1 cellular context compared by ENCODE assay signal in the genomic region with DNA sequence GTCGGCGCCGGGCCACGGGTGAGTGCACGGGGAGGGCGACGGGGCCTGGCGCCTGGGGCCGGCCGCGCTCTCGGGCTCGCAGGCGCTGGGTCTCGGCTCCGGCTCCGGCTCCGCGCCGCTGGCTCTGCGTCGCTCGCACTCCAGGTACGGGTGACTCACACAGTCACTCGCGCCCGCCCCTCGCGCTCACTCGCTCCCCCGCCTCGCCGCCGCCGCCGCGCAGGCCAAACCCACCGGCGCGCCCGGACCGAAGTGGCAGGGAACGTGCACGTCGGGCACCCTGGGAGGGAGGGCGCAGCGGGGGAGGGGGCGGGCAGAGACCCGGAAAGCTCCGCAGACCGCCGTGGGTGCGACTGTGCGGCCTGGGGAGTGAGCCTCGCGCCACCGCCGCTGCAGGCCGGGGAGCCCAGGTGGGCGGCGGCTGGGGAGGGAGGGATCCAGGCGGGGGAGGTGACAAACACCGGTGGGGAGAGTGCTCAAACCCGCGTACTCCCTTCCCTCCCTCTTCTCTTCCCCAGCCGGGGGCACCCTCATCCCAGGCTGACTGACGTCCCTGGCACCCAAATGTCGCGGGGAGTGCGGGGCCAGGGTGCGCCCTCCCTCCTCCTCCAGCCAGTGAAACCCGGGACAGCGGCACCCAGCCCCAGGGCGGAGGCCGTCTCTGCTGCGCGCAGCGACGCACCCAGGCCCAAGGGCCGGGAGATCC.
TF ChIP-seq lines count a peak whose summit lies in the region.

No MANE protein-coding gene starts in this region.

TF ChIP-seq in HEK293, 187 proteins besides CTCF, POLR2A, EP300 and RAD21 (continued from another document and continues in another):
- TF ChIP-seq, protein P1, sequence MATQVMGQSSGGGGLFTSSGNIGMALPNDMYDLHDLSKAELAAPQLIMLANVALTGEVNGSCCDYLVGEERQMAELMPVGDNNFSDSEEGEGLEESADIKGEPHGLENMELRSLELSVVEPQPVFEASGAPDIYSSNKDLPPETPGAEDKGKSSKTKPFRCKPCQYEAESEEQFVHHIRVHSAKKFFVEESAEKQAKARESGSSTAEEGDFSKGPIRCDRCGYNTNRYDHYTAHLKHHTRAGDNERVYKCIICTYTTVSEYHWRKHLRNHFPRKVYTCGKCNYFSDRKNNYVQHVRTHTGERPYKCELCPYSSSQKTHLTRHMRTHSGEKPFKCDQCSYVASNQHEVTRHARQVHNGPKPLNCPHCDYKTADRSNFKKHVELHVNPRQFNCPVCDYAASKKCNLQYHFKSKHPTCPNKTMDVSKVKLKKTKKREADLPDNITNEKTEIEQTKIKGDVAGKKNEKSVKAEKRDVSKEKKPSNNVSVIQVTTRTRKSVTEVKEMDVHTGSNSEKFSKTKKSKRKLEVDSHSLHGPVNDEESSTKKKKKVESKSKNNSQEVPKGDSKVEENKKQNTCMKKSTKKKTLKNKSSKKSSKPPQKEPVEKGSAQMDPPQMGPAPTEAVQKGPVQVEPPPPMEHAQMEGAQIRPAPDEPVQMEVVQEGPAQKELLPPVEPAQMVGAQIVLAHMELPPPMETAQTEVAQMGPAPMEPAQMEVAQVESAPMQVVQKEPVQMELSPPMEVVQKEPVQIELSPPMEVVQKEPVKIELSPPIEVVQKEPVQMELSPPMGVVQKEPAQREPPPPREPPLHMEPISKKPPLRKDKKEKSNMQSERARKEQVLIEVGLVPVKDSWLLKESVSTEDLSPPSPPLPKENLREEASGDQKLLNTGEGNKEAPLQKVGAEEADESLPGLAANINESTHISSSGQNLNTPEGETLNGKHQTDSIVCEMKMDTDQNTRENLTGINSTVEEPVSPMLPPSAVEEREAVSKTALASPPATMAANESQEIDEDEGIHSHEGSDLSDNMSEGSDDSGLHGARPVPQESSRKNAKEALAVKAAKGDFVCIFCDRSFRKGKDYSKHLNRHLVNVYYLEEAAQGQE (tag by site-specific recombination; IDR thresholded peaks at IDR 0.05) = peak; percentile 84
- TF ChIP-seq SCRT1 (tag by site-specific recombination; IDR thresholded peaks at IDR 0.05; ENCODE audit: borderline replicate concordance) = no peak
- no peak for TF ChIP-seq ZNF707 (tag by site-specific recombination; IDR thresholded peaks at IDR 0.05)
- no peak for TF ChIP-seq ZNF302 (tag by site-specific recombination; IDR thresholded peaks at IDR 0.05; ENCODE audit: low read depth)
- TF ChIP-seq, protein P2, sequence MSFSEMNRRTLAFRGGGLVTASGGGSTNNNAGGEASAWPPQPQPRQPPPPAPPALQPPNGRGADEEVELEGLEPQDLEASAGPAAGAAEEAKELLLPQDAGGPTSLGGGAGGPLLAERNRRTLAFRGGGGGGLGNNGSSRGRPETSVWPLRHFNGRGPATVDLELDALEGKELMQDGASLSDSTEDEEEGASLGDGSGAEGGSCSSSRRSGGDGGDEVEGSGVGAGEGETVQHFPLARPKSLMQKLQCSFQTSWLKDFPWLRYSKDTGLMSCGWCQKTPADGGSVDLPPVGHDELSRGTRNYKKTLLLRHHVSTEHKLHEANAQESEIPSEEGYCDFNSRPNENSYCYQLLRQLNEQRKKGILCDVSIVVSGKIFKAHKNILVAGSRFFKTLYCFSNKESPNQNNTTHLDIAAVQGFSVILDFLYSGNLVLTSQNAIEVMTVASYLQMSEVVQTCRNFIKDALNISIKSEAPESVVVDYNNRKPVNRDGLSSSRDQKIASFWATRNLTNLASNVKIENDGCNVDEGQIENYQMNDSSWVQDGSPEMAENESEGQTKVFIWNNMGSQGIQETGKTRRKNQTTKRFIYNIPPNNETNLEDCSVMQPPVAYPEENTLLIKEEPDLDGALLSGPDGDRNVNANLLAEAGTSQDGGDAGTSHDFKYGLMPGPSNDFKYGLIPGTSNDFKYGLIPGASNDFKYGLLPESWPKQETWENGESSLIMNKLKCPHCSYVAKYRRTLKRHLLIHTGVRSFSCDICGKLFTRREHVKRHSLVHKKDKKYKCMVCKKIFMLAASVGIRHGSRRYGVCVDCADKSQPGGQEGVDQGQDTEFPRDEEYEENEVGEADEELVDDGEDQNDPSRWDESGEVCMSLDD (tag by site-specific recombination; IDR thresholded peaks at IDR 0.05) = peak; percentile 72; the same call in 1 of the 2 replicates
- TF ChIP-seq, protein P3, sequence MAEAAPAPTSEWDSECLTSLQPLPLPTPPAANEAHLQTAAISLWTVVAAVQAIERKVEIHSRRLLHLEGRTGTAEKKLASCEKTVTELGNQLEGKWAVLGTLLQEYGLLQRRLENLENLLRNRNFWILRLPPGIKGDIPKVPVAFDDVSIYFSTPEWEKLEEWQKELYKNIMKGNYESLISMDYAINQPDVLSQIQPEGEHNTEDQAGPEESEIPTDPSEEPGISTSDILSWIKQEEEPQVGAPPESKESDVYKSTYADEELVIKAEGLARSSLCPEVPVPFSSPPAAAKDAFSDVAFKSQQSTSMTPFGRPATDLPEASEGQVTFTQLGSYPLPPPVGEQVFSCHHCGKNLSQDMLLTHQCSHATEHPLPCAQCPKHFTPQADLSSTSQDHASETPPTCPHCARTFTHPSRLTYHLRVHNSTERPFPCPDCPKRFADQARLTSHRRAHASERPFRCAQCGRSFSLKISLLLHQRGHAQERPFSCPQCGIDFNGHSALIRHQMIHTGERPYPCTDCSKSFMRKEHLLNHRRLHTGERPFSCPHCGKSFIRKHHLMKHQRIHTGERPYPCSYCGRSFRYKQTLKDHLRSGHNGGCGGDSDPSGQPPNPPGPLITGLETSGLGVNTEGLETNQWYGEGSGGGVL (tag by site-specific recombination; IDR thresholded peaks at IDR 0.05) = peak; percentile 95
- TF ChIP-seq ZXDB (tag by site-specific recombination; IDR thresholded peaks at IDR 0.05) = peak; percentile 90
- TF ChIP-seq, protein P4, sequence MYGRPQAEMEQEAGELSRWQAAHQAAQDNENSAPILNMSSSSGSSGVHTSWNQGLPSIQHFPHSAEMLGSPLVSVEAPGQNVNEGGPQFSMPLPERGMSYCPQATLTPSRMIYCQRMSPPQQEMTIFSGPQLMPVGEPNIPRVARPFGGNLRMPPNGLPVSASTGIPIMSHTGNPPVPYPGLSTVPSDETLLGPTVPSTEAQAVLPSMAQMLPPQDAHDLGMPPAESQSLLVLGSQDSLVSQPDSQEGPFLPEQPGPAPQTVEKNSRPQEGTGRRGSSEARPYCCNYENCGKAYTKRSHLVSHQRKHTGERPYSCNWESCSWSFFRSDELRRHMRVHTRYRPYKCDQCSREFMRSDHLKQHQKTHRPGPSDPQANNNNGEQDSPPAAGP (tag by site-specific recombination; IDR thresholded peaks at IDR 0.05) = peak; percentile 72; the same call in 1 of the 2 replicates
- no peak for TF ChIP-seq ZNF16 (tag by site-specific recombination; IDR thresholded peaks at IDR 0.05; ENCODE audit: low read depth)
- TF ChIP-seq, protein P5, sequence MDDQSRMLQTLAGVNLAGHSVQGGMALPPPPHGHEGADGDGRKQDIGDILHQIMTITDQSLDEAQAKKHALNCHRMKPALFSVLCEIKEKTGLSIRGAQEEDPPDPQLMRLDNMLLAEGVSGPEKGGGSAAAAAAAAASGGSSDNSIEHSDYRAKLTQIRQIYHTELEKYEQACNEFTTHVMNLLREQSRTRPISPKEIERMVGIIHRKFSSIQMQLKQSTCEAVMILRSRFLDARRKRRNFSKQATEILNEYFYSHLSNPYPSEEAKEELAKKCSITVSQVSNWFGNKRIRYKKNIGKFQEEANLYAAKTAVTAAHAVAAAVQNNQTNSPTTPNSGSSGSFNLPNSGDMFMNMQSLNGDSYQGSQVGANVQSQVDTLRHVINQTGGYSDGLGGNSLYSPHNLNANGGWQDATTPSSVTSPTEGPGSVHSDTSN (CRISPR knock-in tag; IDR thresholded peaks at IDR 0.05) = peak; percentile 76; the same call in 1 of the 2 replicates
- peak; percentile 68; the same call in 1 of the 2 replicates for TF ChIP-seq ZNF561 (tag by site-specific recombination; IDR thresholded peaks at IDR 0.05; ENCODE audit: borderline replicate concordance)
- TF ChIP-seq KLF10 (tag by site-specific recombination; IDR thresholded peaks at IDR 0.05) = peak; percentile 57; the same call in 1 of the 2 replicates
- peak; percentile 66; the same call in 1 of the 2 replicates for TF ChIP-seq ZNF600 (tag by site-specific recombination; IDR thresholded peaks at IDR 0.05)
- peak; percentile 65 for TF ChIP-seq ZBTB8A (tag by site-specific recombination; IDR thresholded peaks at IDR 0.05)
- peak; percentile 74 for TF ChIP-seq KLF9 (tag by site-specific recombination; IDR thresholded peaks at IDR 0.05; ENCODE audit: low read depth)
- TF ChIP-seq, protein P6, sequence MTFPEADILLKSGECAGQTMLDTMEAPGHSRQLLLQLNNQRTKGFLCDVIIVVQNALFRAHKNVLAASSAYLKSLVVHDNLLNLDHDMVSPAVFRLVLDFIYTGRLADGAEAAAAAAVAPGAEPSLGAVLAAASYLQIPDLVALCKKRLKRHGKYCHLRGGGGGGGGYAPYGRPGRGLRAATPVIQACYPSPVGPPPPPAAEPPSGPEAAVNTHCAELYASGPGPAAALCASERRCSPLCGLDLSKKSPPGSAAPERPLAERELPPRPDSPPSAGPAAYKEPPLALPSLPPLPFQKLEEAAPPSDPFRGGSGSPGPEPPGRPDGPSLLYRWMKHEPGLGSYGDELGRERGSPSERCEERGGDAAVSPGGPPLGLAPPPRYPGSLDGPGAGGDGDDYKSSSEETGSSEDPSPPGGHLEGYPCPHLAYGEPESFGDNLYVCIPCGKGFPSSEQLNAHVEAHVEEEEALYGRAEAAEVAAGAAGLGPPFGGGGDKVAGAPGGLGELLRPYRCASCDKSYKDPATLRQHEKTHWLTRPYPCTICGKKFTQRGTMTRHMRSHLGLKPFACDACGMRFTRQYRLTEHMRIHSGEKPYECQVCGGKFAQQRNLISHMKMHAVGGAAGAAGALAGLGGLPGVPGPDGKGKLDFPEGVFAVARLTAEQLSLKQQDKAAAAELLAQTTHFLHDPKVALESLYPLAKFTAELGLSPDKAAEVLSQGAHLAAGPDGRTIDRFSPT (tag by site-specific recombination; IDR thresholded peaks at IDR 0.05) = peak; percentile 77
- TF ChIP-seq, protein P7, sequence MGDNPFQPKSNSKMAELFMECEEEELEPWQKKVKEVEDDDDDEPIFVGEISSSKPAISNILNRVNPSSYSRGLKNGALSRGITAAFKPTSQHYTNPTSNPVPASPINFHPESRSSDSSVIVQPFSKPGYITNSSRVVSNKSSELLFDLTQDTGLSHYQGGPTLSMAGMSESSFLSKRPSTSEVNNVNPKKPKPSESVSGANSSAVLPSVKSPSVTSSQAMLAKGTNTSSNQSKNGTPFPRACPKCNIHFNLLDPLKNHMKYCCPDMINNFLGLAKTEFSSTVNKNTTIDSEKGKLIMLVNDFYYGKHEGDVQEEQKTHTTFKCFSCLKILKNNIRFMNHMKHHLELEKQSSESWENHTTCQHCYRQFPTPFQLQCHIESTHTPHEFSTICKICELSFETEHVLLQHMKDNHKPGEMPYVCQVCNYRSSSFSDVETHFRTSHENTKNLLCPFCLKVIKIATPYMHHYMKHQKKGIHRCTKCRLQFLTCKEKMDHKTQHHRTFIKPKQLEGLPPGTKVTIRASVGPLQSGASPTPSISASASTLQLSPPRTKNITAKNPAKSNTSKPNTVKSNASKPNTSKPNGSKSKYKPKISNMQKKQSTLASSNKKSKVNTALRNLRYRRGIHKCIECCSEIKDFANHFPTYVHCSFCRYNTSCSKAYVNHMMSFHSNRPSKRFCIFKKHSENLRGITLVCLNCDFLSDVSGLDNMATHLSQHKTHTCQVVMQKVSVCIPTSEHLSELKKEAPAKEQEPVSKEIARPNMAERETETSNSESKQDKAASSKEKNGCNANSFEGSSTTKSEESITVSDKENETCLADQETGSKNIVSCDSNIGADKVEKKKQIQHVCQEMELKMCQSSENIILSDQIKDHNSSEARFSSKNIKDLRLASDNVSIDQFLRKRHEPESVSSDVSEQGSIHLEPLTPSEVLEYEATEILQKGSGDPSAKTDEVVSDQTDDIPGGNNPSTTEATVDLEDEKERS (tag by site-specific recombination; IDR thresholded peaks at IDR 0.05) = no peak
- TF ChIP-seq, protein P8, sequence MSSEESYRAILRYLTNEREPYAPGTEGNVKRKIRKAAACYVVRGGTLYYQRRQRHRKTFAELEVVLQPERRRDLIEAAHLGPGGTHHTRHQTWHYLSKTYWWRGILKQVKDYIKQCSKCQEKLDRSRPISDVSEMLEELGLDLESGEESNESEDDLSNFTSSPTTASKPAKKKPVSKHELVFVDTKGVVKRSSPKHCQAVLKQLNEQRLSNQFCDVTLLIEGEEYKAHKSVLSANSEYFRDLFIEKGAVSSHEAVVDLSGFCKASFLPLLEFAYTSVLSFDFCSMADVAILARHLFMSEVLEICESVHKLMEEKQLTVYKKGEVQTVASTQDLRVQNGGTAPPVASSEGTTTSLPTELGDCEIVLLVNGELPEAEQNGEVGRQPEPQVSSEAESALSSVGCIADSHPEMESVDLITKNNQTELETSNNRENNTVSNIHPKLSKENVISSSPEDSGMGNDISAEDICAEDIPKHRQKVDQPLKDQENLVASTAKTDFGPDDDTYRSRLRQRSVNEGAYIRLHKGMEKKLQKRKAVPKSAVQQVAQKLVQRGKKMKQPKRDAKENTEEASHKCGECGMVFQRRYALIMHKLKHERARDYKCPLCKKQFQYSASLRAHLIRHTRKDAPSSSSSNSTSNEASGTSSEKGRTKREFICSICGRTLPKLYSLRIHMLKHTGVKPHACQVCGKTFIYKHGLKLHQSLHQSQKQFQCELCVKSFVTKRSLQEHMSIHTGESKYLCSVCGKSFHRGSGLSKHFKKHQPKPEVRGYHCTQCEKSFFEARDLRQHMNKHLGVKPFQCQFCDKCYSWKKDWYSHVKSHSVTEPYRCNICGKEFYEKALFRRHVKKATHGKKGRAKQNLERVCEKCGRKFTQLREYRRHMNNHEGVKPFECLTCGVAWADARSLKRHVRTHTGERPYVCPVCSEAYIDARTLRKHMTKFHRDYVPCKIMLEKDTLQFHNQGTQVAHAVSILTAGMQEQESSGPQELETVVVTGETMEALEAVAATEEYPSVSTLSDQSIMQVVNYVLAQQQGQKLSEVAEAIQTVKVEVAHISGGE (tag by site-specific recombination; conservative IDR thresholded peaks at IDR 0.05; ENCODE audit: low read depth) = peak; percentile 50
- peak; percentile 91 for TF ChIP-seq KLF8 (tag by site-specific recombination; IDR thresholded peaks at IDR 0.05)
- TF ChIP-seq, protein P9, sequence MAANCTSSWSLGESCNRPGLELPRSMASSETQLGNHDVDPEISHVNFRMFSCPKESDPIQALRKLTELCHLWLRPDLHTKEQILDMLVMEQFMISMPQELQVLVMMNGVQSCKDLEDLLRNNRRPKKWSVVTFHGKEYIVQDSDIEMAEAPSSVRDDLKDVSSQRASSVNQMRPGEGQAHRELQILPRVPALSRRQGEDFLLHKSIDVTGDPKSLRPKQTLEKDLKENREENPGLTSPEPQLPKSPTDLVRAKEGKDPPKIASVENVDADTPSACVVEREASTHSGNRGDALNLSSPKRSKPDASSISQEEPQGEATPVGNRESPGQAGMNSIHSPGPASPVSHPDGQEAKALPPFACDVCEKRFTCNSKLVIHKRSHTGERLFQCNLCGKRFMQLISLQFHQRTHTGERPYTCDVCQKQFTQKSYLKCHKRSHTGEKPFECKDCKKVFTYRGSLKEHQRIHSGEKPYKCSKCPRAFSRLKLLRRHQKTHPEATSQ (tag by site-specific recombination; IDR thresholded peaks at IDR 0.05) = peak; percentile 12; the same call in 1 of the 2 replicates
- TF ChIP-seq ZNF366 (tag by site-specific recombination; conservative IDR thresholded peaks at IDR 0.05) = peak; percentile 72
- peak; percentile 89 for TF ChIP-seq KLF7 (tag by site-specific recombination; IDR thresholded peaks at IDR 0.05; ENCODE audit: borderline replicate concordance)
- 0 out of 2 replicates have a peak, but pooled peaks have one; percentile 38 for TF ChIP-seq ZNF843 (tag by site-specific recombination; IDR thresholded peaks at IDR 0.05)
- TF ChIP-seq, protein P10, sequence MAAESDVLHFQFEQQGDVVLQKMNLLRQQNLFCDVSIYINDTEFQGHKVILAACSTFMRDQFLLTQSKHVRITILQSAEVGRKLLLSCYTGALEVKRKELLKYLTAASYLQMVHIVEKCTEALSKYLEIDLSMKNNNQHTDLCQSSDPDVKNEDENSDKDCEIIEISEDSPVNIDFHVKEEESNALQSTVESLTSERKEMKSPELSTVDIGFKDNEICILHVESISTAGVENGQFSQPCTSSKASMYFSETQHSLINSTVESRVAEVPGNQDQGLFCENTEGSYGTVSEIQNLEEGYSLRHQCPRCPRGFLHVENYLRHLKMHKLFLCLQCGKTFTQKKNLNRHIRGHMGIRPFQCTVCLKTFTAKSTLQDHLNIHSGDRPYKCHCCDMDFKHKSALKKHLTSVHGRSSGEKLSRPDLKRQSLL (tag by site-specific recombination; IDR thresholded peaks at IDR 0.05) = peak; percentile 95
